In the genomic region with DNA sequence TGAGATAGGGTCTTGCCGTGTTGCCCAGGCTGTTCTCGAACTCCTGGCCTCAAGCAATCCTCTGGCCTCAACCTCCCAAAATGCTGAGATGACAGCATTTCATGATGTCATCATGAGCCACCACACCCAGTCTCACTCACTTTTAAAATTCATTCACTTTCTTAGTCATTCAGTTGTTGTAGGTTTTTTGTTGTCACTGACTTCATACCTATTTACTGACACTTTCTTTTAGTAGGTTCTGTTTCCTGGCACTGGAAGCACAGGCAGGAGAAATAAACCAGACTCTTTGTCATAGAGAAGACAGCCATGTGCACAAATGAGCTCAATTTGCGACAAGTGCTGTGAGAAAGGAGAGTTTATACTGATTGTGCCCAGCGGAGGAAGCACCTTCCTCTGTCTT, we compare ENCODE assay signal across 15 cellular contexts. TPM values are rescaled to one million over a fixed set of nuclear protein-coding genes. Genes with fewer than 3 reads are reported as not detected.
"Had no signal": no experiment of that assay in that cellular context is flagged by ENCODE, and none has a peak within 500 bp of the region (broad histone marks: within the 10 kb centered on the region; RNA-seq: fewer than 3 reads in every experiment).

No MANE protein-coding gene starts in this region.

- H3K9me3 Mint-ChIP-seq: activated naive CD8-positive, alpha-beta T cell treated with anti-CD3 and anti-CD28 coated beads, Interleukin-2, amount 10 ng/mL, durations not matched to agents 7 days and 5 days had no signal

- H3K36me3 Mint-ChIP-seq: activated naive CD8-positive, alpha-beta T cell treated with anti-CD3 and anti-CD28 coated beads, Interleukin-2, amount 10 ng/mL, durations not matched to agents 7 days and 5 days; neural progenitor cell had no signal

- H3K4me3 ChIP-seq: gastrocnemius medialis, lower lobe of right lung, neural progenitor cell, pancreas, skin epidermis had no signal

- H3K9me3 ChIP-seq: gastrocnemius medialis, lower lobe of right lung, pancreas had no signal

- H3K4me1 Mint-ChIP-seq: neural progenitor cell had no signal

- H2AFZ ChIP-seq: neural progenitor cell had no signal

- DNase-seq: activated CD4-positive, alpha-beta T cell treated with anti-CD3 and anti-CD28 coated beads for 4 hours; activated naive CD8-positive, alpha-beta T cell treated with anti-CD3 and anti-CD28 coated beads, Interleukin-2, amount 10 ng/mL, durations not matched to agents 7 days and 5 days; anterior cingulate cortex; gastrocnemius medialis; hippocampal formation; kidney glomerular epithelial cell; lower lobe of right lung; midbrain; pancreas; retina had no signal

- ATAC-seq: gastrocnemius medialis, lower lobe of right lung, pancreas had no signal

- FAIRE-seq: pancreas had no signal

- H3K27me3 ChIP-seq: gastrocnemius medialis, neural progenitor cell, pancreas had no signal

- H3K27ac Mint-ChIP-seq: activated naive CD8-positive, alpha-beta T cell treated with anti-CD3 and anti-CD28 coated beads, Interleukin-2, amount 10 ng/mL, durations not matched to agents 7 days and 5 days; neural progenitor cell had no signal

- H3K4me3 Mint-ChIP-seq: activated naive CD8-positive, alpha-beta T cell treated with anti-CD3 and anti-CD28 coated beads, Interleukin-2, amount 10 ng/mL, durations not matched to agents 7 days and 5 days; neural progenitor cell had no signal

- H3K27ac ChIP-seq: gastrocnemius medialis, lower lobe of right lung, neural progenitor cell, pancreas, skin epidermis had no signal

- H3K9ac ChIP-seq: neural progenitor cell had no signal

- H3K36me3 ChIP-seq: gastrocnemius medialis, lower lobe of right lung, neural progenitor cell, pancreas had no signal

- H3K4me2 ChIP-seq: neural progenitor cell had no signal

- H3K4me1 ChIP-seq: gastrocnemius medialis, lower lobe of right lung, neural progenitor cell, pancreas had no signal

RNA-seq across cellular contexts. Expression of a gene that starts 10.5 kb away (rescaled TPM):
- total RNA-seq: activated CD8-positive, alpha-beta memory T cell treated with anti-CD3 and anti-CD28 coated beads for 36 hours; activated naive CD8-positive, alpha-beta T cell treated with anti-CD3 and anti-CD28 coated beads, Interleukin-2, amount 10 ng/mL, durations not matched to agents 7 days and 5 days; urinary bladder had no signal
- polyA plus RNA-seq: fibroblast of lung had no signal

RNA-seq across cellular contexts. Expression of a gene that starts 13.6 kb away (rescaled TPM):
- total RNA-seq: activated CD8-positive, alpha-beta memory T cell treated with anti-CD3 and anti-CD28 coated beads for 36 hours; activated naive CD8-positive, alpha-beta T cell treated with anti-CD3 and anti-CD28 coated beads, Interleukin-2, amount 10 ng/mL, durations not matched to agents 7 days and 5 days; fibroblast of lung; pancreas; urinary bladder had no signal
- polyA plus RNA-seq: fibroblast of lung, pancreas, urinary bladder had no signal
